Comparison of ENCODE assay signal across 1 cellular context in the genomic region with DNA sequence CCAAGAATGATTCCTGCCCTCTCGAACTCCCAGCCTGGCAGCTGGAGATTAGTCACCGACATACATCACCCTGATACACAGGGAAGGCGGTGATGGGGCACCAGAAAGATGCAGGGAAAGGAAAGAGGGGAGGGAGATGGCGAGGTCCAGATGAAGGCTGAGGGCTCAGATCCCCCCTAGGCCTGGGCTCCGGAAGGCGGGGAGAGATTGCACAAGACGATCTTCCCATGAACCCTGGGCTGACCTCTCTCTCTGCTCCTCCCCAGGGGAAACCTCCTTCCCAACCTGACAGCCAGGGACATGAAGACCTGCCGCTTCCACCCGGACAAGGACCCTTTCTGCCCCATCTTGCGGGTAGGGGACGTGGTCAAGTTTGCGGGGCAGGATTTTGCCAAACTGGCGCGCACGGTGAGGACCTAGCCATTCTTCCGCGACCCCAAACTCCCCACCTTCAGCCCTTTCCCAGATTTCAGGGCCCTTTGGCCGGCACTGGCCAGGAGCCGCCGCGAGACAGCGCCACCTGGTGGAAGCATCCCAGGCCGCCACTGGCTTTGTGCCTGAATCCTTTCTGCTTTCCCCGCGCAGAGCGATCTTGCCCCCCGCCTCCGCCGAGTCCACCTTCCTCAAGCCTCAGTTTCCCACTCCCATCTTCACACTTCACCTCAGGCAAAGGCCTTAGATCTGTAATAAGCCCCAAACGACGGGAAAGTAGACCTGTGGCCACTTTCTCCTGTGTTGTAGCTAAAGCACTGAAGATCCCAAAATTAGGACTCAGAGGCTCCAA.
TF ChIP-seq lines count a peak whose summit lies in the region.

No MANE protein-coding gene starts in this region.

TF ChIP-seq in GM23338, 12 proteins besides CTCF, POLR2A, EP300 and RAD21:
- TF ChIP-seq POLR2AphosphoS5 (IDR thresholded peaks at IDR 0.05; ENCODE audit: low read depth) (no peak), EZH2phosphoT487 (IDR thresholded peaks at IDR 0.05; ENCODE audit: unreplicated experiment) (no peak), EZH2 (IDR thresholded peaks at IDR 0.05; ENCODE audit: low read depth, unreplicated experiment) (no peak), STAT1 (IDR thresholded peaks at IDR 0.05; ENCODE audit: unreplicated experiment) (no peak), NANOG (IDR thresholded peaks at IDR 0.05; ENCODE audit: borderline replicate concordance) (no peak), ETS1 (IDR thresholded peaks at IDR 0.05) (no peak), JUNB (IDR thresholded peaks at IDR 0.05; ENCODE audit: unreplicated experiment) (no peak)
- TF ChIP-seq, protein P1, sequence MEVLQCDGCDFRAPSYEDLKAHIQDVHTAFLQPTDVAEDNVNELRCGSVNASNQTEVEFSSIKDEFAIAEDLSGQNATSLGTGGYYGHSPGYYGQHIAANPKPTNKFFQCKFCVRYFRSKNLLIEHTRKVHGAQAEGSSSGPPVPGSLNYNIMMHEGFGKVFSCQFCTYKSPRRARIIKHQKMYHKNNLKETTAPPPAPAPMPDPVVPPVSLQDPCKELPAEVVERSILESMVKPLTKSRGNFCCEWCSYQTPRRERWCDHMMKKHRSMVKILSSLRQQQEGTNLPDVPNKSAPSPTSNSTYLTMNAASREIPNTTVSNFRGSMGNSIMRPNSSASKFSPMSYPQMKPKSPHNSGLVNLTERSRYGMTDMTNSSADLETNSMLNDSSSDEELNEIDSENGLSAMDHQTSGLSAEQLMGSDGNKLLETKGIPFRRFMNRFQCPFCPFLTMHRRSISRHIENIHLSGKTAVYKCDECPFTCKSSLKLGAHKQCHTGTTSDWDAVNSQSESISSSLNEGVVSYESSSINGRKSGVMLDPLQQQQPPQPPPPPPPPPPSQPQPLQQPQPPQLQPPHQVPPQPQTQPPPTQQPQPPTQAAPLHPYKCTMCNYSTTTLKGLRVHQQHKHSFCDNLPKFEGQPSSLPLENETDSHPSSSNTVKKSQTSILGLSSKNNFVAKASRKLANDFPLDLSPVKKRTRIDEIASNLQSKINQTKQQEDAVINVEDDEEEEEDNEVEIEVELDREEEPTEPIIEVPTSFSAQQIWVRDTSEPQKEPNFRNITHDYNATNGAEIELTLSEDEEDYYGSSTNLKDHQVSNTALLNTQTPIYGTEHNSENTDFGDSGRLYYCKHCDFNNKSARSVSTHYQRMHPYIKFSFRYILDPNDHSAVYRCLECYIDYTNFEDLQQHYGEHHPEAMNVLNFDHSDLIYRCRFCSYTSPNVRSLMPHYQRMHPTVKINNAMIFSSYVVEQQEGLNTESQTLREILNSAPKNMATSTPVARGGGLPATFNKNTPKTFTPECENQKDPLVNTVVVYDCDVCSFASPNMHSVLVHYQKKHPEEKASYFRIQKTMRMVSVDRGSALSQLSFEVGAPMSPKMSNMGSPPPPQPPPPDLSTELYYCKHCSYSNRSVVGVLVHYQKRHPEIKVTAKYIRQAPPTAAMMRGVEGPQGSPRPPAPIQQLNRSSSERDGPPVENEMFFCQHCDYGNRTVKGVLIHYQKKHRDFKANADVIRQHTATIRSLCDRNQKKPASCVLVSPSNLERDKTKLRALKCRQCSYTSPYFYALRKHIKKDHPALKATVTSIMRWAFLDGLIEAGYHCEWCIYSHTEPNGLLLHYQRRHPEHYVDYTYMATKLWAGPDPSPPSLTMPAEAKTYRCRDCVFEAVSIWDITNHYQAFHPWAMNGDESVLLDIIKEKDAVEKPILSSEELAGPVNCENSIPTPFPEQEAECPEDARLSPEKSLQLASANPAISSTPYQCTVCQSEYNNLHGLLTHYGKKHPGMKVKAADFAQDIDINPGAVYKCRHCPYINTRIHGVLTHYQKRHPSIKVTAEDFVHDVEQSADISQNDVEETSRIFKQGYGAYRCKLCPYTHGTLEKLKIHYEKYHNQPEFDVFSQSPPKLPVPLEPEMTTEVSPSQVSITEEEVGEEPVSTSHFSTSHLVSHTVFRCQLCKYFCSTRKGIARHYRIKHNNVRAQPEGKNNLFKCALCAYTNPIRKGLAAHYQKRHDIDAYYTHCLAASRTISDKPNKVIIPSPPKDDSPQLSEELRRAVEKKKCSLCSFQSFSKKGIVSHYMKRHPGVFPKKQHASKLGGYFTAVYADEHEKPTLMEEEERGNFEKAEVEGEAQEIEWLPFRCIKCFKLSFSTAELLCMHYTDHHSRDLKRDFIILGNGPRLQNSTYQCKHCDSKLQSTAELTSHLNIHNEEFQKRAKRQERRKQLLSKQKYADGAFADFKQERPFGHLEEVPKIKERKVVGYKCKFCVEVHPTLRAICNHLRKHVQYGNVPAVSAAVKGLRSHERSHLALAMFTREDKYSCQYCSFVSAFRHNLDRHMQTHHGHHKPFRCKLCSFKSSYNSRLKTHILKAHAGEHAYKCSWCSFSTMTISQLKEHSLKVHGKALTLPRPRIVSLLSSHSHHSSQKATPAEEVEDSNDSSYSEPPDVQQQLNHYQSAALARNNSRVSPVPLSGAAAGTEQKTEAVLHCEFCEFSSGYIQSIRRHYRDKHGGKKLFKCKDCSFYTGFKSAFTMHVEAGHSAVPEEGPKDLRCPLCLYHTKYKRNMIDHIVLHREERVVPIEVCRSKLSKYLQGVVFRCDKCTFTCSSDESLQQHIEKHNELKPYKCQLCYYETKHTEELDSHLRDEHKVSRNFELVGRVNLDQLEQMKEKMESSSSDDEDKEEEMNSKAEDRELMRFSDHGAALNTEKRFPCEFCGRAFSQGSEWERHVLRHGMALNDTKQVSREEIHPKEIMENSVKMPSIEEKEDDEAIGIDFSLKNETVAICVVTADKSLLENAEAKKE (CRISPR knock-in tag; IDR thresholded peaks at IDR 0.05): no peak
- TF ChIP-seq, protein P2, sequence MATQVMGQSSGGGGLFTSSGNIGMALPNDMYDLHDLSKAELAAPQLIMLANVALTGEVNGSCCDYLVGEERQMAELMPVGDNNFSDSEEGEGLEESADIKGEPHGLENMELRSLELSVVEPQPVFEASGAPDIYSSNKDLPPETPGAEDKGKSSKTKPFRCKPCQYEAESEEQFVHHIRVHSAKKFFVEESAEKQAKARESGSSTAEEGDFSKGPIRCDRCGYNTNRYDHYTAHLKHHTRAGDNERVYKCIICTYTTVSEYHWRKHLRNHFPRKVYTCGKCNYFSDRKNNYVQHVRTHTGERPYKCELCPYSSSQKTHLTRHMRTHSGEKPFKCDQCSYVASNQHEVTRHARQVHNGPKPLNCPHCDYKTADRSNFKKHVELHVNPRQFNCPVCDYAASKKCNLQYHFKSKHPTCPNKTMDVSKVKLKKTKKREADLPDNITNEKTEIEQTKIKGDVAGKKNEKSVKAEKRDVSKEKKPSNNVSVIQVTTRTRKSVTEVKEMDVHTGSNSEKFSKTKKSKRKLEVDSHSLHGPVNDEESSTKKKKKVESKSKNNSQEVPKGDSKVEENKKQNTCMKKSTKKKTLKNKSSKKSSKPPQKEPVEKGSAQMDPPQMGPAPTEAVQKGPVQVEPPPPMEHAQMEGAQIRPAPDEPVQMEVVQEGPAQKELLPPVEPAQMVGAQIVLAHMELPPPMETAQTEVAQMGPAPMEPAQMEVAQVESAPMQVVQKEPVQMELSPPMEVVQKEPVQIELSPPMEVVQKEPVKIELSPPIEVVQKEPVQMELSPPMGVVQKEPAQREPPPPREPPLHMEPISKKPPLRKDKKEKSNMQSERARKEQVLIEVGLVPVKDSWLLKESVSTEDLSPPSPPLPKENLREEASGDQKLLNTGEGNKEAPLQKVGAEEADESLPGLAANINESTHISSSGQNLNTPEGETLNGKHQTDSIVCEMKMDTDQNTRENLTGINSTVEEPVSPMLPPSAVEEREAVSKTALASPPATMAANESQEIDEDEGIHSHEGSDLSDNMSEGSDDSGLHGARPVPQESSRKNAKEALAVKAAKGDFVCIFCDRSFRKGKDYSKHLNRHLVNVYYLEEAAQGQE (IDR thresholded peaks at IDR 0.05; ENCODE audit: unreplicated experiment): no peak
